Comparison of ENCODE assay signal across 10 cellular contexts in the genomic region with DNA sequence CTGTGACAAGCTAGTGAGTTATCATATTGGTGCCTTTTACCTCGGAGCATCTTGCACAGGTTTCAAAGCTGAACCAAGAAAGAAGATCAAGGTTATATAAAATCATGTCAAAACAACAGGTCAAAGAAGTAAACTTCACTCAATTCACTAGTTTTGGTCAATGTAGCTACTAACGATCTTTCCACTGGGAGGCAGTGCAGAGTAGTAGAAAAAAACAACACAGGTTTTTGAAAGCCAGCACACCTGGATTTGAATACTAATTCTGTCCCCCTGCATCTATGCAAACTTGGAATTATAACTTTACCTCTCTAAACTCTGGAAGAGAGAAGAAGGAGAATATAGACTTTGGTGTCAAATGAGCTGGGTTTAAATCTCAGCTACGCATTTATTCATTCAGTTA.
DNase-seq lines count a peak whose midpoint lies in the region; ATAC-seq and TF ChIP-seq lines count a peak whose summit lies in the region.
"Had no signal": no experiment of that assay in that cellular context is flagged by ENCODE, and none has a peak within 500 bp of the region (broad histone marks: within the 10 kb centered on the region; RNA-seq: fewer than 3 reads in every experiment).

No MANE protein-coding gene starts in this region.

- H3K9me3 Mint-ChIP-seq in brain (no peaks in the 10 kb centered on the region), nephron (peaks cover 3% of the 10 kb centered on the region)

- H3K4me3 ChIP-seq in HFF-Myc (replicated peaks; ENCODE audit: low read depth, low read length), result no peak overlapping the region

- H3K4me3 Mint-ChIP-seq in brain (no peak overlapping the region), nephron (no peak overlapping the region)
- H3K4me3 Mint-ChIP-seq: IgD-negative memory B cell had no signal

- H3K27ac Mint-ChIP-seq in brain (no peak overlapping the region), nephron (no peak overlapping the region)

- peak; percentile 32 for TF ChIP-seq CTCF in HFF-Myc (IDR thresholded peaks at IDR 0.05; ENCODE audit: low read depth, low read length, missing control alignments)
- peak; percentile 40 for TF ChIP-seq CTCF in brain (conservative IDR thresholded peaks at IDR 0.05)
- TF ChIP-seq CTCF in nephron (IDR thresholded peaks at IDR 0.05; ENCODE audit: unreplicated experiment in 3 of 3), result peak; percentile 16 to 34 (median 30)

- H3K27me3 Mint-ChIP-seq in brain, result no peaks in the 10 kb centered on the region
- no peaks in the 10 kb centered on the region for H3K27me3 Mint-ChIP-seq in nephron (ENCODE audit: low read depth)
- H3K27me3 Mint-ChIP-seq: IgD-negative memory B cell had no signal

- H3K36me3 Mint-ChIP-seq in brain, result no peaks in the 10 kb centered on the region
- no peaks in the 10 kb centered on the region for H3K36me3 Mint-ChIP-seq in nephron (ENCODE audit: low read depth)
- H3K36me3 Mint-ChIP-seq: IgD-negative memory B cell had no signal

- DNase-seq in NCI-H1105 treated with DMSO at 0.1 percent for 48 hours (lab: John Stamatoyannopoulos, UW), result peak; percentile 7
- no peak for DNase-seq in NCI-H1105 (lab: John Stamatoyannopoulos, UW)
- DNase-seq in HFF-Myc (ENCODE audit: extremely low read depth, low read depth), result no peak
- DNase-seq in A172 (ENCODE audit: low spot score), result no peak
- DNase-seq: retina had no signal

- ATAC-seq in GM18858 (IDR thresholded peaks at IDR 0.05; ENCODE audit: unreplicated experiment) (no peak), GM18498 (IDR thresholded peaks at IDR 0.05; ENCODE audit: unreplicated experiment) (no peak)

- H3K4me1 Mint-ChIP-seq in brain (no peaks in the 10 kb centered on the region), nephron (no peaks in the 10 kb centered on the region)
- H3K4me1 Mint-ChIP-seq: IgD-negative memory B cell had no signal
